25 cellular contexts compared by ENCODE assay signal in genomic region chr6:151436300-151436699, GRCh38. TPM values are rescaled to one million over a fixed set of nuclear protein-coding genes. Genes with fewer than 3 reads are reported as not detected.
DNase-seq lines count a peak whose midpoint lies in the region; ATAC-seq, FAIRE-seq and TF ChIP-seq lines count a peak whose summit lies in the region.
"Had no signal": no experiment of that assay in that cellular context is flagged by ENCODE, and none has a peak within 500 bp of the region (broad histone marks: within the 10 kb centered on the region; RNA-seq: fewer than 3 reads in every experiment).

No MANE protein-coding gene starts in this region.

- TF ChIP-seq RAD21 in HepG2 (CRISPR knock-in tag; IDR thresholded peaks at IDR 0.05), result no peak

- peaks cover 12% of the 10 kb centered on the region; the same call in 1 of the 2 replicates for H4K20me1 ChIP-seq in HepG2 (ENCODE audit: insufficient read depth, low read length)

- H3K79me2 ChIP-seq in HepG2 (ENCODE audit: insufficient read depth, low read length), result peaks cover 65% of the 10 kb centered on the region

- in situ Hi-C loops in HepG2 (cut with HindIII; ENCODE audit: extremely low pct_ligation_motif_present, low pct_unique_long_range_greater_than_20kb), result no loop called here

- H3K9me3 ChIP-seq in HepG2 (ENCODE audit: low read length) (no peaks in the 10 kb centered on the region), right lobe of liver (no peaks in the 10 kb centered on the region), endodermal cell (ENCODE audit: control insufficient read depth, low read length) (no peaks in the 10 kb centered on the region)
- H3K9me3 ChIP-seq: gastroesophageal sphincter, lower lobe of right lung, neutrophil, stomach had no signal

- H3K9me3 Mint-ChIP-seq in endodermal cell, result no peaks in the 10 kb centered on the region
- H3K9me3 Mint-ChIP-seq in nephron, result no peaks in the 10 kb centered on the region
- H3K9me3 Mint-ChIP-seq: CD4-positive, CD25-positive, alpha-beta regulatory T cell had no signal

- no TSS peak for BruUV-seq in HepG2 (replicated peaks; lab: Mats Ljungman, UMichigan)

- H3K4me2 ChIP-seq in HepG2 (ENCODE audit: low read depth, low read length), result peak overlapping the region; percentile 59; the same call in 1 of the 2 replicates

- H3K27me3 ChIP-seq in HepG2 (ENCODE audit: control insufficient read depth in 1 of 2, insufficient read depth in 2 of 2, low read length in 2 of 2) (no peaks in the 10 kb centered on the region), right lobe of liver (no peaks in the 10 kb centered on the region), endodermal cell (ENCODE audit: control insufficient read depth, insufficient read depth, low read length, poor library complexity, severe bottlenecking) (no peaks in the 10 kb centered on the region)
- H3K27me3 ChIP-seq: cardiac muscle cell, gastroesophageal sphincter, neutrophil, stomach had no signal

- H2AFZ ChIP-seq in HepG2 (ENCODE audit: low read length), result no peak overlapping the region

- H3K36me3 Mint-ChIP-seq in endodermal cell (ENCODE audit: low read depth) (peaks cover 60% of the 10 kb centered on the region), nephron (ENCODE audit: low read depth) (peaks cover 27% of the 10 kb centered on the region)

- TF ChIP-seq POLR2A in HepG2 (IDR thresholded peaks at IDR 0.05; ENCODE audit: insufficient read depth in 1 of 2, low read depth in 2 of 2, low read length in 2 of 2) (no peak), right lobe of liver (IDR thresholded peaks at IDR 0.05) (no peak)

- POLR2A ChIA-PET in HepG2 (lab: Yijun Ruan, JAX), result interaction anchor here (1.2 to 2.4 kb wide), 3 partner anchors 10 to 47 kb away, joined by 3 to 20 read pairs (median 3); no protein-coding TSS in a partner anchor

- H3K4me3 Mint-ChIP-seq in endodermal cell (no peak overlapping the region), nephron (peak overlapping the region in 2 of 3 experiments; percentile 5 to 35)
- H3K4me3 Mint-ChIP-seq: CD4-positive, CD25-positive, alpha-beta regulatory T cell; T-helper 17 cell had no signal

- H3K27ac ChIP-seq in HepG2 (ENCODE audit: extremely low read length, insufficient read depth, low read length), result peak overlapping the region; percentile 67
- H3K27ac ChIP-seq in right lobe of liver, result no peak overlapping the region
- H3K27ac ChIP-seq in endodermal cell (ENCODE audit: low read depth, low read length), result peak overlapping the region; percentile 16
- H3K27ac ChIP-seq: cardiac muscle cell, lower lobe of right lung, neutrophil, stomach had no signal

- intact Hi-C loops in HepG2 (cut with micrococcal nuclease; ENCODE audit: unreplicated experiment), result no loop called here
- intact Hi-C loops in right lobe of liver (cut with DNase I), result no loop called here
- intact Hi-C loops in Right ventricle myocardium superior (cut with DNase I), result no loop called here

- H3K27me3 Mint-ChIP-seq in endodermal cell (ENCODE audit: insufficient read depth) (no peaks in the 10 kb centered on the region), nephron (ENCODE audit: low read depth) (no peaks in the 10 kb centered on the region)
- H3K27me3 Mint-ChIP-seq: CD4-positive, CD25-positive, alpha-beta regulatory T cell; T-helper 17 cell had no signal

- DNase-seq in HepG2 (ENCODE audit: low spot score) (no peak), right lobe of liver (no peak), endodermal cell (no peak), NAMALWA (ENCODE audit: low spot score) (no peak), Right ventricle myocardium superior (no peak)
- DNase-seq: activated CD4-positive, alpha-beta T cell treated with anti-CD3 and anti-CD28 coated beads, Interleukin-2, amount 50 U/mL, for 4 hours; activated CD8-positive, alpha-beta memory T cell treated with anti-CD3 and anti-CD28 coated beads, Interleukin-2, amount 50 U/mL, for 4 hours; activated effector memory CD4-positive, alpha-beta T cell treated with anti-CD3 and anti-CD28 coated beads, Interleukin-2, amount 50 U/mL, for 16 hours; CD4-positive, CD25-positive, alpha-beta regulatory T cell; H7; lower lobe of right lung; MM.1S; NCI-H2171; NCI-H524 treated with DMSO at 0.1 percent for 48 hours; stomach; T-helper 17 cell had no signal

- peaks cover 10 to 31% of the 10 kb centered on the region in 2 experiments for H3K36me3 ChIP-seq in HepG2 (replicated peaks in 1 of 2; ENCODE audit: control insufficient read depth in 1 of 2, insufficient read depth in 2 of 2, low read length in 2 of 2)
- peaks cover 0 to 29% (median 6%) of the 10 kb centered on the region in 4 donors for H3K36me3 ChIP-seq in right lobe of liver
- peaks cover 69% of the 10 kb centered on the region for H3K36me3 ChIP-seq in endodermal cell (ENCODE audit: control insufficient read depth, insufficient read depth, low read length)

- peaks cover 52% of the 10 kb centered on the region for H3K4me1 ChIP-seq in HepG2 (ENCODE audit: insufficient read depth, low read length)
- H3K4me1 ChIP-seq in right lobe of liver, result peaks cover 0 to 32% (median 11%) of the 10 kb centered on the region in 4 donors
- H3K4me1 ChIP-seq in endodermal cell (ENCODE audit: control insufficient read depth, insufficient read depth, low read length), result peaks cover 2% of the 10 kb centered on the region

- CTCF ChIA-PET in HepG2 (lab: Yijun Ruan, JAX; ENCODE audit: low intra/inter-chr PET ratio, low total read pairs), result interaction anchor here (1.5 kb wide), 1 partner anchor 39 kb away, joined by 3 read pairs; no protein-coding TSS in a partner anchor

- ATAC-seq in HepG2 (no peak), right lobe of liver (no peak), GM19351 (IDR thresholded peaks at IDR 0.05; ENCODE audit: unreplicated experiment) (no peak), GM18520 (IDR thresholded peaks at IDR 0.05; ENCODE audit: unreplicated experiment) (no peak), Right ventricle myocardium superior (ENCODE audit: poor library complexity) (no peak)
- ATAC-seq: gastroesophageal sphincter, lower lobe of right lung, T-helper 17 cell had no signal

- no peak overlapping the region for H3K4me3 ChIP-seq in HepG2 (replicated peaks in 1 of 3; ENCODE audit: insufficient read depth in 1 of 3, low read depth in 2 of 3, low read length in 3 of 3)
- no peak overlapping the region for H3K4me3 ChIP-seq in right lobe of liver
- H3K4me3 ChIP-seq in endodermal cell (ENCODE audit: low read length), result no peak overlapping the region
- H3K4me3 ChIP-seq: cardiac muscle cell, gastroesophageal sphincter, lower lobe of right lung, stomach had no signal

- TF ChIP-seq CTCF in HepG2 (CRISPR knock-in tag; IDR thresholded peaks at IDR 0.05) (no peak), right lobe of liver (IDR thresholded peaks at IDR 0.05) (no peak), endodermal cell (conservative IDR thresholded peaks at IDR 0.05) (no peak), nephron (IDR thresholded peaks at IDR 0.05; ENCODE audit: unreplicated experiment in 3 of 3) (no peak)

- no peak for FAIRE-seq in HepG2 (lab: Jason Lieb, UNC)
- FAIRE-seq: islet of Langerhans had no signal

- H3K4me1 Mint-ChIP-seq in endodermal cell, result peaks cover 29% of the 10 kb centered on the region
- peaks cover 21% of the 10 kb centered on the region for H3K4me1 Mint-ChIP-seq in nephron

- H3K27ac Mint-ChIP-seq in endodermal cell (peak overlapping the region; percentile 33), nephron (peak overlapping the region; percentile 66 to 97 (median 90))
- H3K27ac Mint-ChIP-seq: T-helper 17 cell had no signal

- no peak overlapping the region for H3K9ac ChIP-seq in HepG2 (ENCODE audit: insufficient read depth, low read depth, low read length)
- no peak overlapping the region for H3K9ac ChIP-seq in endodermal cell (ENCODE audit: extremely low read depth, low read length, poor library complexity, severe bottlenecking)

- 86% methylated on average over 3 of the region's 3 CpGs for WGBS in HepG2 (ENCODE audit: low lambda C conversion rate)
- 83% methylated on average over 3 of the region's 3 CpGs for WGBS in right lobe of liver (ENCODE audit: insufficient coverage, low coverage, low lambda C conversion rate, missing lambda C conversion rate)
- 91 to 96% methylated on average over 3 of the region's 3 CpGs for whole genome bisulfite sequencing in endodermal cell (ENCODE audit: insufficient coverage in 1 of 2, insufficient read length in 1 of 2), 2 experiments

- TF ChIP-seq EP300 in HepG2 (IDR thresholded peaks at IDR 0.05; ENCODE audit: low read depth in 2 of 2, low read length in 2 of 2), result no peak
- TF ChIP-seq EP300 in HepG2 (CRISPR knock-in tag; IDR thresholded peaks at IDR 0.05; ENCODE audit: borderline replicate concordance), result no peak

RNA-seq across cellular contexts. Expression of gene RMND1, which starts 15.6 kb away (rescaled TPM):
- total RNA-seq in HepG2 (2016; rRNA removed; fragmentation: Illumina TruSeq; extraction: Trizol) (72.5 and 75.6 TPM in 2 replicates), right lobe of liver (10 to 100 TPM; 13.1 to 23.4 (median 19.5) TPM), endodermal cell (10 to 100 TPM; 40.8 to 45.4 TPM), Right ventricle myocardium superior (15.5 TPM)
- total RNA-seq in HepG2 (2016; cell fraction: cytosol; rRNA removed; fragmentation: Illumina TruSeq; extraction: Trizol; ENCODE audit: low read depth), result 55.6 and 56.1 TPM in 2 replicates
- total RNA-seq in HepG2 (2016; cell fraction: insoluble cytoplasmic fraction; rRNA removed; fragmentation: Illumina TruSeq; extraction: Trizol), result 72.3 and 75.6 TPM in 2 replicates
- total RNA-seq in HepG2 (2016; cell fraction: membrane; rRNA removed; fragmentation: Illumina TruSeq; extraction: Trizol), result 63.4 and 63.9 TPM in 2 replicates
- 84.2 and 88.8 TPM in 2 replicates for total RNA-seq in HepG2 (2016; cell fraction: nucleus; rRNA removed; fragmentation: Illumina TruSeq; extraction: Trizol)
- polyA plus RNA-seq in HepG2 (2011; rRNA removed), result 30.0 and 34.0 TPM in 2 replicates
- 21.3 and 29.7 TPM in 2 replicates for polyA plus RNA-seq in HepG2 (2011; cell fraction: cytosol; rRNA removed)
- polyA plus RNA-seq in HepG2 (2011; cell fraction: nucleus; rRNA removed), result 11.0 and 14.0 TPM in 2 replicates
- 42.6 and 62.0 TPM in 2 replicates for polyA plus RNA-seq in HepG2 (2012)
- polyA plus RNA-seq in HepG2 (2016; cell fraction: cytosol; fragmentation: Illumina TruSeq; extraction: Trizol; ENCODE audit: low read depth), result 24.8 and 29.4 TPM in 2 replicates
- polyA plus RNA-seq in HepG2 (2016; cell fraction: insoluble cytoplasmic fraction; fragmentation: Illumina TruSeq; extraction: Trizol; ENCODE audit: low read depth), result 57.9 and 64.0 TPM in 2 replicates
- polyA plus RNA-seq in HepG2 (2016; cell fraction: membrane; fragmentation: Illumina TruSeq; extraction: Trizol; ENCODE audit: low read depth), result 37.1 and 37.2 TPM in 2 replicates
- polyA plus RNA-seq in HepG2 (2016; cell fraction: nucleus; fragmentation: Illumina TruSeq; extraction: Trizol; ENCODE audit: insufficient read depth, low read depth), result 51.6 and 58.3 TPM in 2 replicates
- polyA minus RNA-seq in HepG2 (2011; rRNA and poly(A)+ RNA removed; ENCODE audit: low replicate concordance), result 8.9 and 29.4 TPM in 2 replicates
- polyA minus RNA-seq in HepG2 (2011; cell fraction: cytosol; rRNA and poly(A)+ RNA removed), result 24.4 and 29.4 TPM in 2 replicates
- 119 and 153 TPM in 2 replicates for polyA minus RNA-seq in HepG2 (2011; cell fraction: nucleus; rRNA and poly(A)+ RNA removed)
- polyA plus RNA-seq in endodermal cell (2013, experiment 1 of 2), result 31.9 TPM
- 32.7 TPM for polyA plus RNA-seq in endodermal cell (2013, experiment 2 of 2)

RNA-seq across cellular contexts. Expression of gene ZBTB2, which starts 44.9 kb away (rescaled TPM):
- 22.8 and 31.7 TPM in 2 replicates for total RNA-seq in HepG2 (2016; rRNA removed; fragmentation: Illumina TruSeq; extraction: Trizol)
- 5.4 and 6.1 TPM in 2 replicates for total RNA-seq in HepG2 (2016; cell fraction: cytosol; rRNA removed; fragmentation: Illumina TruSeq; extraction: Trizol; ENCODE audit: low read depth)
- total RNA-seq in HepG2 (2016; cell fraction: insoluble cytoplasmic fraction; rRNA removed; fragmentation: Illumina TruSeq; extraction: Trizol), result 21.6 and 29.6 TPM in 2 replicates
- 27.6 and 30.8 TPM in 2 replicates for total RNA-seq in HepG2 (2016; cell fraction: membrane; rRNA removed; fragmentation: Illumina TruSeq; extraction: Trizol)
- 14.1 and 16.0 TPM in 2 replicates for total RNA-seq in HepG2 (2016; cell fraction: nucleus; rRNA removed; fragmentation: Illumina TruSeq; extraction: Trizol)
- 14.6 and 15.4 TPM in 2 replicates for polyA plus RNA-seq in HepG2 (2011; rRNA removed)
- polyA plus RNA-seq in HepG2 (2011; cell fraction: cytosol; rRNA removed), result 11.6 and 14.4 TPM in 2 replicates
- 6.0 TPM in 2 replicates for polyA plus RNA-seq in HepG2 (2011; cell fraction: nucleus; rRNA removed)
- polyA plus RNA-seq in HepG2 (2012), result 11.5 and 17.2 TPM in 2 replicates
- polyA plus RNA-seq in HepG2 (2016; cell fraction: cytosol; fragmentation: Illumina TruSeq; extraction: Trizol; ENCODE audit: low read depth), result 7.3 and 8.3 TPM in 2 replicates
- 41.7 and 43.1 TPM in 2 replicates for polyA plus RNA-seq in HepG2 (2016; cell fraction: insoluble cytoplasmic fraction; fragmentation: Illumina TruSeq; extraction: Trizol; ENCODE audit: low read depth)
- polyA plus RNA-seq in HepG2 (2016; cell fraction: membrane; fragmentation: Illumina TruSeq; extraction: Trizol; ENCODE audit: low read depth), result 28.7 and 33.3 TPM in 2 replicates
- 22.9 and 24.0 TPM in 2 replicates for polyA plus RNA-seq in HepG2 (2016; cell fraction: nucleus; fragmentation: Illumina TruSeq; extraction: Trizol; ENCODE audit: insufficient read depth, low read depth)
- 23.7 and 29.2 TPM in 2 replicates for polyA minus RNA-seq in HepG2 (2011; rRNA and poly(A)+ RNA removed; ENCODE audit: low replicate concordance)
- polyA minus RNA-seq in HepG2 (2011; cell fraction: cytosol; rRNA and poly(A)+ RNA removed), result 9.8 and 10.0 TPM in 2 replicates
- polyA minus RNA-seq in HepG2 (2011; cell fraction: nucleus; rRNA and poly(A)+ RNA removed), result 6.3 and 6.7 TPM in 2 replicates
- 1 to 10 TPM; 3.2 to 6.0 (median 4.5) TPM for total RNA-seq in right lobe of liver
- 10 to 100 TPM; 11.4 to 15.2 TPM for total RNA-seq in endodermal cell
- 11.3 TPM for polyA plus RNA-seq in endodermal cell (2013, experiment 1 of 2)
- polyA plus RNA-seq in endodermal cell (2013, experiment 2 of 2), result 11.1 TPM
- total RNA-seq in Right ventricle myocardium superior, result 4.1 TPM

RNA-seq across cellular contexts. Expression of gene CCDC170, which starts 57.5 kb away (rescaled TPM):
- 5.1 and 8.9 TPM in 2 replicates for total RNA-seq in HepG2 (2016; rRNA removed; fragmentation: Illumina TruSeq; extraction: Trizol)
- total RNA-seq in HepG2 (2016; cell fraction: cytosol; rRNA removed; fragmentation: Illumina TruSeq; extraction: Trizol; ENCODE audit: low read depth), result 2.5 and 4.6 TPM in 2 replicates
- 3.5 and 6.9 TPM in 2 replicates for total RNA-seq in HepG2 (2016; cell fraction: insoluble cytoplasmic fraction; rRNA removed; fragmentation: Illumina TruSeq; extraction: Trizol)
- total RNA-seq in HepG2 (2016; cell fraction: membrane; rRNA removed; fragmentation: Illumina TruSeq; extraction: Trizol), result 2.6 and 3.3 TPM in 2 replicates
- 4.1 and 5.5 TPM in 2 replicates for total RNA-seq in HepG2 (2016; cell fraction: nucleus; rRNA removed; fragmentation: Illumina TruSeq; extraction: Trizol)
- 0.67 and 0.90 TPM in 2 replicates for polyA plus RNA-seq in HepG2 (2011; rRNA removed)
- polyA plus RNA-seq in HepG2 (2011; cell fraction: cytosol; rRNA removed), result 0.87 and 1.2 TPM in 2 replicates
- 0.24 and 0.33 TPM in 2 replicates for polyA plus RNA-seq in HepG2 (2011; cell fraction: nucleus; rRNA removed)
- 0.55 and 0.60 TPM in 2 replicates for polyA plus RNA-seq in HepG2 (2012)
- 0.19 and 0.36 TPM in 2 replicates for polyA plus RNA-seq in HepG2 (2016; cell fraction: cytosol; fragmentation: Illumina TruSeq; extraction: Trizol; ENCODE audit: low read depth)
- polyA plus RNA-seq in HepG2 (2016; cell fraction: insoluble cytoplasmic fraction; fragmentation: Illumina TruSeq; extraction: Trizol; ENCODE audit: low read depth), result 4.2 and 4.9 TPM in 2 replicates
- polyA plus RNA-seq in HepG2 (2016; cell fraction: membrane; fragmentation: Illumina TruSeq; extraction: Trizol; ENCODE audit: low read depth), result 0.62 and 0.71 TPM in 2 replicates
- polyA plus RNA-seq in HepG2 (2016; cell fraction: nucleus; fragmentation: Illumina TruSeq; extraction: Trizol; ENCODE audit: insufficient read depth, low read depth), result 1.8 and 4.2 TPM in 2 replicates
- polyA minus RNA-seq in HepG2 (2011; rRNA and poly(A)+ RNA removed; ENCODE audit: low replicate concordance), result 0.02 and 1.5 TPM in 2 replicates
- polyA minus RNA-seq in HepG2 (2011; cell fraction: cytosol; rRNA and poly(A)+ RNA removed), result 1.1 and 1.3 TPM in 2 replicates
- polyA minus RNA-seq in HepG2 (2011; cell fraction: nucleus; rRNA and poly(A)+ RNA removed), result 2.0 and 4.2 TPM in 2 replicates
- under 1 TPM; 0.31 to 0.93 (median 0.55) TPM for total RNA-seq in right lobe of liver
- total RNA-seq in endodermal cell, result 1 to 10 TPM; 2.2 to 4.1 TPM
- 0.46 TPM for polyA plus RNA-seq in endodermal cell (2013, experiment 1 of 2)
- 1.2 TPM for polyA plus RNA-seq in endodermal cell (2013, experiment 2 of 2)
- total RNA-seq in Right ventricle myocardium superior, result 0.65 TPM
- total RNA-seq: CD4-positive, CD25-positive, alpha-beta regulatory T cell; dermis blood vessel endothelial cell; SK-MEL-5; T-helper 17 cell had no signal
- polyA plus RNA-seq: cardiac muscle cell; CD4-positive, CD25-positive, alpha-beta regulatory T cell had no signal

Comparison
In these comparisons a context has a peak if more than half of its experiments do, and no peak if none do; other contexts are left out.
1. H3K27ac ChIP-seq: peak in HepG2 (single experiment) and endodermal cell (single experiment); none in right lobe of liver (0 of 3).